In genomic region chr2:20652141-20652540, GRCh38 we compare ENCODE assay signal across 9 cellular contexts. TPM values are rescaled to one million over a fixed set of nuclear protein-coding genes. Genes with fewer than 3 reads are reported as not detected.
DNase-seq lines count a peak whose midpoint lies in the region; ATAC-seq and TF ChIP-seq lines count a peak whose summit lies in the region.
"Had no signal": no experiment of that assay in that cellular context is flagged by ENCODE, and none has a peak within 500 bp of the region (broad histone marks: within the 10 kb centered on the region; RNA-seq: fewer than 3 reads in every experiment).

No MANE protein-coding gene starts in this region.

- H3K4me1 Mint-ChIP-seq in CD8-positive, alpha-beta memory T cell: peaks cover 30 to 44% (median 38%) of the 10 kb centered on the region in 3 donors
- H3K4me1 Mint-ChIP-seq in IgD-negative memory B cell (peaks cover 35 to 37% (median 36%) of the 10 kb centered on the region in 3 donors), neural crest cell (peaks cover 35% of the 10 kb centered on the region)
- H3K4me1 Mint-ChIP-seq in effector memory CD8-positive, alpha-beta T cell (ENCODE audit: low read depth in 2 of 2): peaks cover 23 to 27% of the 10 kb centered on the region in 2 donors

- ATAC-seq in effector memory CD8-positive, alpha-beta T cell (replicated peaks): no peak
- no peak for ATAC-seq in HG02938 (IDR thresholded peaks at IDR 0.05; ENCODE audit: unreplicated experiment)

- H3K9me3 ChIP-seq in CD8-positive, alpha-beta memory T cell (ENCODE audit: low read length): no peaks in the 10 kb centered on the region
- no peaks in the 10 kb centered on the region for H3K9me3 ChIP-seq in colonic mucosa
- H3K9me3 ChIP-seq: vagina had no signal

- H3K9ac ChIP-seq in colonic mucosa (ENCODE audit: low read depth in 2 of 2, low read length in 2 of 2): no peak overlapping the region

- TF ChIP-seq CTCF in neural crest cell (conservative IDR thresholded peaks at IDR 0.05): no peak
- TF ChIP-seq CTCF in colonic mucosa (IDR thresholded peaks at IDR 0.05): no peak

- no peak overlapping the region for H3K27ac ChIP-seq in CD8-positive, alpha-beta memory T cell (ENCODE audit: low read depth, low read length)
- H3K27ac ChIP-seq in colonic mucosa: no peak overlapping the region

- CTCF ChIA-PET in CD8-positive, alpha-beta memory T cell (lab: Charles Lee): interaction anchor here (1.1 to 6.3 kb wide), 14 partner anchors 10 to 311 kb away, joined by 3 to 67 read pairs (median 10); partner anchors contain the start of genes GDF7, LDAH and RHOB

- peak overlapping the region in 7 of 8 donors; percentile 43 to 98 (median 87) for H3K27ac Mint-ChIP-seq in CD8-positive, alpha-beta memory T cell
- H3K27ac Mint-ChIP-seq in IgD-negative memory B cell (peak overlapping the region; percentile 73 to 97 (median 82)), neural crest cell (ENCODE audit: unreplicated experiment) (no peak overlapping the region)
- peak overlapping the region in 1 of 2 donors; percentile 96 for H3K27ac Mint-ChIP-seq in effector memory CD8-positive, alpha-beta T cell

- peak overlapping the region; percentile 9 to 88 (median 54) for H3K4me3 Mint-ChIP-seq in CD8-positive, alpha-beta memory T cell
- H3K4me3 Mint-ChIP-seq in IgD-negative memory B cell: peak overlapping the region in 2 of 4 donors; percentile 67 to 86
- peak overlapping the region; percentile 89 to 93 for H3K4me3 Mint-ChIP-seq in effector memory CD8-positive, alpha-beta T cell
- peak overlapping the region; percentile 93 for H3K4me3 Mint-ChIP-seq in neural crest cell

- H3K4me1 ChIP-seq in CD8-positive, alpha-beta memory T cell (ENCODE audit: insufficient read depth, low read length): peaks cover 19% of the 10 kb centered on the region
- peaks cover 10% of the 10 kb centered on the region for H3K4me1 ChIP-seq in colonic mucosa

- H3K4me3 ChIP-seq in CD8-positive, alpha-beta memory T cell (ENCODE audit: low read length): no peak overlapping the region
- no peak overlapping the region for H3K4me3 ChIP-seq in colonic mucosa

- intact Hi-C loops in colonic mucosa (cut with DNase I): no loop called here

- no peaks in the 10 kb centered on the region for H3K36me3 ChIP-seq in CD8-positive, alpha-beta memory T cell (ENCODE audit: insufficient read depth, low read length)
- no peaks in the 10 kb centered on the region for H3K36me3 ChIP-seq in colonic mucosa
- H3K36me3 ChIP-seq: vagina had no signal

- no peaks in the 10 kb centered on the region for H3K27me3 ChIP-seq in CD8-positive, alpha-beta memory T cell (ENCODE audit: insufficient read depth, low read length, poor library complexity, severe bottlenecking)
- H3K27me3 ChIP-seq in colonic mucosa: no peaks in the 10 kb centered on the region
- H3K27me3 ChIP-seq: vagina had no signal

- peak in 1 of 5 donors; percentile 8 for DNase-seq in CD8-positive, alpha-beta memory T cell
- no peak for DNase-seq in effector memory CD8-positive, alpha-beta T cell
- no peak for DNase-seq in neural crest cell (ENCODE audit: low read depth, low spot score)
- DNase-seq in colonic mucosa: no peak
- DNase-seq in GM19240 (ENCODE audit: insufficient read length, low spot score): no peak
- DNase-seq: activated T-cell treated with anti-CD3 and anti-CD28 coated beads, Interleukin-2, amount 50 U/mL, for 1 hour had no signal

- POLR2A ChIA-PET in CD8-positive, alpha-beta memory T cell (lab: Charles Lee): interaction anchor here (1.5 to 2.7 kb wide), 3 partner anchors 10 to 205 kb away, joined by 5 to 43 read pairs (median 5); partner anchors contain the start of gene RHOB

- peaks cover 0 to 5% (median 0%) of the 10 kb centered on the region in 3 donors for H3K36me3 Mint-ChIP-seq in CD8-positive, alpha-beta memory T cell
- peaks cover 4% of the 10 kb centered on the region for H3K36me3 Mint-ChIP-seq in IgD-negative memory B cell
- H3K36me3 Mint-ChIP-seq in effector memory CD8-positive, alpha-beta T cell (ENCODE audit: insufficient read depth): peaks cover 7% of the 10 kb centered on the region
- H3K36me3 Mint-ChIP-seq in neural crest cell (ENCODE audit: low read depth): no peaks in the 10 kb centered on the region

- no peaks in the 10 kb centered on the region for H3K9me3 Mint-ChIP-seq in CD8-positive, alpha-beta memory T cell
- H3K9me3 Mint-ChIP-seq in IgD-negative memory B cell (no peaks in the 10 kb centered on the region), neural crest cell (no peaks in the 10 kb centered on the region)
- no peaks in the 10 kb centered on the region for H3K9me3 Mint-ChIP-seq in effector memory CD8-positive, alpha-beta T cell

- peaks cover 4 to 7% of the 10 kb centered on the region in 2 donors for H3K27me3 Mint-ChIP-seq in CD8-positive, alpha-beta memory T cell
- peaks cover 5% of the 10 kb centered on the region for H3K27me3 Mint-ChIP-seq in IgD-negative memory B cell
- H3K27me3 Mint-ChIP-seq in effector memory CD8-positive, alpha-beta T cell: peaks cover 5 to 12% of the 10 kb centered on the region in 2 donors
- peaks cover 22% of the 10 kb centered on the region for H3K27me3 Mint-ChIP-seq in neural crest cell (ENCODE audit: low read depth)

RNA-seq across cellular contexts. Expression of gene HS1BP3, which starts 1.2 kb away (rescaled TPM):
- total RNA-seq in CD8-positive, alpha-beta memory T cell: 1 to 10 TPM; 9.3 to 9.5 TPM
- polyA plus RNA-seq in CD8-positive, alpha-beta memory T cell: 19.4 TPM
- 27.3 TPM for polyA plus RNA-seq in IgD-negative memory B cell
- total RNA-seq in neural crest cell (19.4 and 19.6 TPM in 2 replicates), colonic mucosa (10 to 100 TPM; 21.2 to 21.5 TPM)

RNA-seq across cellular contexts. Expression of gene GDF7, which starts 14.8 kb away (rescaled TPM):
- not detected for total RNA-seq in CD8-positive, alpha-beta memory T cell
- 0.10 TPM for polyA plus RNA-seq in CD8-positive, alpha-beta memory T cell
- polyA plus RNA-seq in IgD-negative memory B cell: 0.74 TPM
- total RNA-seq in neural crest cell (0.36 and 0.40 TPM in 2 replicates), colonic mucosa (under 1 TPM; 0.05 to 0.11 TPM)
